ENCODE assay signal across 8 cellular contexts in the genomic region with DNA sequence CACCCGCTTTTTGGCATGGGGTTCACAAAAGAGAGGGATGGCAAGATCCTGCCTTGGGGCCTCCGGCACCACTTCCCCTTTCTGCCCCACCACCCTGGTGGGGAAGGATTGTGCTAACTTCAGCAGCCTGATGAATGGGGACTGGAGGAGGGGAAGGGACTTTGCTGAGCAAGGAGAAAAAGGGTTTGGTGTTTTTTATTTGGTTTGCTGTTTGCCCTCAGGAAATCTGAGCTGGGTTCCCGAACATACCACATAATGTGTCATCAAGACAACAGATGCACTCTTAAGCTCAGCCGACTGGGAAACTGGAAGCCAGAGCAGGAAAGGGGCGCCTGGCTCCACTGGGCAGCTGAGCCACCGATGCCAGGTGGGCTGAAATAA. TPM values are rescaled to one million over a fixed set of nuclear protein-coding genes. Genes with fewer than 3 reads are reported as not detected.
A peak's percentile ranks its signal among the peaks of the same experiment; 100 is the strongest.
DNase-seq lines count a peak whose midpoint lies in the region; ATAC-seq and TF ChIP-seq lines count a peak whose summit lies in the region.

No MANE protein-coding gene starts in this region.

- no peaks in the 10 kb centered on the region for H3K79me1 ChIP-seq in neuronal stem cell (ENCODE audit: low read depth, low read length)

- no peak overlapping the region for H2BK120ac ChIP-seq in neuronal stem cell (ENCODE audit: low read depth, low read length)

- no peak overlapping the region for H3K4me2 ChIP-seq in neuronal stem cell (ENCODE audit: insufficient read depth, low read length, poor library complexity, severe bottlenecking)

- no peak overlapping the region for H4K8ac ChIP-seq in neuronal stem cell (ENCODE audit: low read depth, low read length)

- no peak overlapping the region for H3K18ac ChIP-seq in neuronal stem cell (ENCODE audit: low read length)

- H2BK5ac ChIP-seq in neuronal stem cell (ENCODE audit: low read length): no peak overlapping the region

- H3K27me3 ChIP-seq in neuronal stem cell (ENCODE audit: control insufficient read depth in 3 of 3, insufficient read depth in 3 of 3, low read depth in 1 of 3, low read length in 3 of 3) (no peaks in the 10 kb centered on the region), uterus (no peaks in the 10 kb centered on the region)

- peak overlapping the region; percentile 6 for H2AFZ ChIP-seq in neuronal stem cell (ENCODE audit: low read length)

- H3K9ac ChIP-seq in neuronal stem cell (ENCODE audit: low read depth, low read length, poor library complexity): no peak overlapping the region

- no peak overlapping the region for H2BK12ac ChIP-seq in neuronal stem cell (ENCODE audit: low read length)

- intact Hi-C loops in uterus (cut with DNase I; ENCODE audit: low total_unique reads): no loop called here

- no peak overlapping the region for H3K23ac ChIP-seq in neuronal stem cell (ENCODE audit: low read depth, low read length, poor library complexity)

- no peak for TF ChIP-seq POLR2A in uterus (IDR thresholded peaks at IDR 0.05)

- H2BK15ac ChIP-seq in neuronal stem cell (ENCODE audit: low read length): no peak overlapping the region

- WGBS in neuronal stem cell (ENCODE audit: extremely low coverage in 2 of 2, insufficient read length in 2 of 2, insufficient replicate concordance in 1 of 2), 2 donors: no CpG with 5 or more reads among the region's 6 CpGs

- no peak for TF ChIP-seq CTCF in uterus (IDR thresholded peaks at IDR 0.05)

- H3K4me3 ChIP-seq in neuronal stem cell (ENCODE audit: low read length in 2 of 2) (no peak overlapping the region), uterus (no peak overlapping the region)

- peak; percentile 51 for DNase-seq in DMS153 treated with DMSO at 0.1 percent for 48 hours (lab: John Stamatoyannopoulos, UW; ENCODE audit: unreplicated experiment)
- DNase-seq in NCI-H524 (lab: John Stamatoyannopoulos, UW): peak; percentile 19 to 58
- DNase-seq in dermis blood vessel endothelial cell: peak; percentile 16
- DNase-seq in neuronal stem cell (ENCODE audit: low spot score): no peak
- no peak for DNase-seq in HEK293T (ENCODE audit: extremely low spot score)
- DNase-seq in uterus: no peak

- H3K27ac ChIP-seq in neuronal stem cell (replicated peaks; ENCODE audit: low read length): no peak overlapping the region
- peak overlapping the region in 1 of 2 donors; percentile 54 for H3K27ac ChIP-seq in uterus

- POLR2A ChIA-PET in HEK293T (lab: Yijun Ruan, JAX): no interaction called here

- no peak for ATAC-seq in HG03457 (IDR thresholded peaks at IDR 0.05; ENCODE audit: unreplicated experiment)
- ATAC-seq in GM21447 (IDR thresholded peaks at IDR 0.05; ENCODE audit: unreplicated experiment): no peak

- no peak overlapping the region for H4K91ac ChIP-seq in neuronal stem cell (ENCODE audit: low read depth, low read length, poor library complexity)

- H3K9me3 ChIP-seq in neuronal stem cell (replicated peaks in 1 of 2; ENCODE audit: control insufficient read depth in 2 of 2, insufficient read depth in 1 of 2, low read depth in 1 of 2, low read length in 2 of 2): no peaks in the 10 kb centered on the region
- no peaks in the 10 kb centered on the region for H3K9me3 ChIP-seq in uterus

- CTCF ChIA-PET in HEK293T (lab: Yijun Ruan, JAX): no interaction called here

- no peak overlapping the region for H3K14ac ChIP-seq in neuronal stem cell (ENCODE audit: low read length)

- H2AK5ac ChIP-seq in neuronal stem cell (ENCODE audit: low read depth, low read length): no peak overlapping the region

- H3K4ac ChIP-seq in neuronal stem cell (ENCODE audit: low read length): no peak overlapping the region

- H3K36me3 ChIP-seq in neuronal stem cell (replicated peaks in 1 of 2; ENCODE audit: control insufficient read depth in 2 of 2, insufficient read depth in 2 of 2, low read length in 2 of 2) (peaks cover 0 to 2% of the 10 kb centered on the region in 2 donors), uterus (no peaks in the 10 kb centered on the region)

- H3K4me1 ChIP-seq in neuronal stem cell (ENCODE audit: control insufficient read depth in 2 of 2, insufficient read depth in 1 of 2, low read depth in 1 of 2, low read length in 2 of 2) (peaks cover 0 to under 1% of the 10 kb centered on the region in 2 donors), uterus (no peaks in the 10 kb centered on the region)

TF ChIP-seq in HEK293T, 16 proteins besides CTCF, POLR2A, EP300 and RAD21:
- no peak for TF ChIP-seq NFRKB (IDR thresholded peaks at IDR 0.05)
- TF ChIP-seq SP1 (IDR thresholded peaks at IDR 0.05): no peak
- no peak for TF ChIP-seq LEF1 (IDR thresholded peaks at IDR 0.05; ENCODE audit: borderline replicate concordance)
- TF ChIP-seq ELF4 (IDR thresholded peaks at IDR 0.05): no peak
- TF ChIP-seq ARNT (IDR thresholded peaks at IDR 0.05): no peak
- no peak for TF ChIP-seq SUZ12 (IDR thresholded peaks at IDR 0.05)
- no peak for TF ChIP-seq HDGF (IDR thresholded peaks at IDR 0.05; ENCODE audit: borderline replicate concordance)
- TF ChIP-seq FOXA1 (IDR thresholded peaks at IDR 0.05): no peak
- TF ChIP-seq FOXK2 (IDR thresholded peaks at IDR 0.05): no peak
- no peak for TF ChIP-seq ZNF384 (IDR thresholded peaks at IDR 0.05)
- TF ChIP-seq FOXM1 (IDR thresholded peaks at IDR 0.05; ENCODE audit: borderline replicate concordance): no peak
- TF ChIP-seq, protein P1, sequence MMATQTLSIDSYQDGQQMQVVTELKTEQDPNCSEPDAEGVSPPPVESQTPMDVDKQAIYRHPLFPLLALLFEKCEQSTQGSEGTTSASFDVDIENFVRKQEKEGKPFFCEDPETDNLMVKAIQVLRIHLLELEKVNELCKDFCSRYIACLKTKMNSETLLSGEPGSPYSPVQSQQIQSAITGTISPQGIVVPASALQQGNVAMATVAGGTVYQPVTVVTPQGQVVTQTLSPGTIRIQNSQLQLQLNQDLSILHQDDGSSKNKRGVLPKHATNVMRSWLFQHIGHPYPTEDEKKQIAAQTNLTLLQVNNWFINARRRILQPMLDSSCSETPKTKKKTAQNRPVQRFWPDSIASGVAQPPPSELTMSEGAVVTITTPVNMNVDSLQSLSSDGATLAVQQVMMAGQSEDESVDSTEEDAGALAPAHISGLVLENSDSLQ (IDR thresholded peaks at IDR 0.05): no peak

RNA-seq across cellular contexts. Expression of a gene that starts 19.9 kb away (rescaled TPM):
- 0.14 and 0.17 TPM in 2 replicates for total RNA-seq in dermis blood vessel endothelial cell
- polyA plus RNA-seq in neuronal stem cell (2013, experiment 1 of 2): 6.2 TPM
- 6.6 TPM for polyA plus RNA-seq in neuronal stem cell (2013, experiment 2 of 2)
- 10 to 100 TPM in 3 of 4 donors, 1 to 10 TPM in 1; 8.5 to 38.4 (median 12.9) TPM for total RNA-seq in uterus

Comparison
In these comparisons a context has a peak if more than half of its experiments do, and no peak if none do; other contexts are left out.
1. DNase-seq: peak in DMS153 treated with DMSO at 0.1 percent for 48 hours (single experiment), NCI-H524 (2 of 2) and dermis blood vessel endothelial cell (single experiment); none in neuronal stem cell (single experiment), HEK293T (single experiment) and uterus (0 of 2).